9 cellular contexts compared by ENCODE assay signal in the genomic region with DNA sequence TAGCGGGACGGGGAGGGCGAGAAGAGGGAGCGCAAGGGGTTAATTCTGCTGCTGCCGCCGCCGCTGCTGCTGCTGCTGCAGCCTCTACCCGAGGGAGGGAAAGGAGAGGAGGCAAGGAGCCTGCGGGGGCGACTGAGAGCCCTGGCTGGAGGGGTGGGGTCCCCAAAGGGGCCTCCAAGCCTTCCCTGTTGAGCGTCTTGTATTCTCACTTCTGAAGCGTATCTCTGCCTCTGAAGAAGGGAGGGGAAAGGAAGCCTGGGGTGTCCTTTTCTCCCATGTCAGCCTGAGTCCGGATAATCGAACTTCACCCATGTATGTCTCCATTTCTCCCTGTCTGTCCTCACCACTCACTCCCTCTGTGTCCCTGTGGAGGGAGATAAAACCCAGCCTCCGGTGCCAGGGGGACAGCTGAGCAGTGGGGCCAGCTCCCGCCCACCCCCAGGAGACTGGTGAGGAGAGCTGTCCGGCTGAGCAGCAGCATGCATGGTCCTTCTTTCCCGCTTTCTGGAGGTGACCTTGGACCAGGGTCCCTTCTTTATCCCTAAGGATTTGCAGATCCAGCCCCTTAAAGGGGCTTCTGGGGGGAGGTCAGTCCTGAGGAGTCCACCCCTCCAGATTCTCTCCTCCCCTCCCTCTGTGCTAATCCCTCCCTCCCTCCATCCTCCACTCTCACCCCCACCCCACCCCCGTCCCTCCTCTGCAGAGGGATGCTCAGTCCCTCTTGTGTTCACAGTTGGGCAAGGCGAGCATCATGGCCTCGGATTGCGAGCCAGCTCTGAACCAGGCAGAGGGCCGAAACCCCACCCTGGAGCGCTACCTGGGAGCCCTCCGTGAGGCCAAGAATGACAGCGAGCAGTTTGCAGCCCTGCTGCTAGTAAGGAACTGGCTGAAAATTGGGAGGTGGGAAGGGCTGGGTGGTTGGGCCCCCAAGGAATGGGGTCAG. TPM values are rescaled to one million over a fixed set of nuclear protein-coding genes. Genes with fewer than 3 reads are reported as not detected.
DNase-seq lines count a peak whose midpoint lies in the region; ATAC-seq and TF ChIP-seq lines count a peak whose summit lies in the region.
"Had no signal": no experiment of that assay in that cellular context is flagged by ENCODE, and none has a peak within 500 bp of the region (broad histone marks: within the 10 kb centered on the region; RNA-seq: fewer than 3 reads in every experiment).

No MANE protein-coding gene starts in this region.

- H3K9me3 ChIP-seq in BLaER1 (no peaks in the 10 kb centered on the region), iPS-18a (ENCODE audit: control insufficient read depth, low read depth, low read length) (no peaks in the 10 kb centered on the region)

- peak overlapping the region; percentile 91 for H3K27ac ChIP-seq in BLaER1
- no peak overlapping the region for H3K27ac ChIP-seq in iPS-18a (ENCODE audit: low read length)

- peaks cover 6% of the 10 kb centered on the region for H3K27me3 Mint-ChIP-seq in HFFc6 (ENCODE audit: insufficient read depth)
- H3K27me3 Mint-ChIP-seq in stimulated activated memory B cell treated with anti-CD40 and anti-IgM and Interleukin-4, amounts not matched to agents 10 μg/mL and 1 μg/mL and 100 μg/mL, for 72 hours = no peaks in the 10 kb centered on the region

- H3K4me3 ChIP-seq in BLaER1 = peak overlapping the region; percentile 91
- H3K4me3 ChIP-seq in iPS-18a (ENCODE audit: low read length) = peak overlapping the region; percentile 93

- no peak for DNase-seq in HFFc6
- DNase-seq in activated naive CD4-positive, alpha-beta T cell treated with anti-CD3 and anti-CD28 coated beads, Interleukin-2, amount 50 U/mL, for 16 hours = peak; percentile 40
- no peak for DNase-seq in kidney glomerular epithelial cell (lab: John Stamatoyannopoulos, UW)
- DNase-seq in OCI-M1 (lab: John Stamatoyannopoulos, UW) = no peak
- DNase-seq in SKM-1 (lab: John Stamatoyannopoulos, UW; ENCODE audit: unreplicated experiment) = no peak

- no peak for TF ChIP-seq CTCF in HFFc6 (IDR thresholded peaks at IDR 0.05)

- H3K36me3 ChIP-seq in BLaER1 (peaks cover 39% of the 10 kb centered on the region), iPS-18a (ENCODE audit: control insufficient read depth, low read depth, low read length) (peaks cover 30% of the 10 kb centered on the region)

- no peaks in the 10 kb centered on the region for H3K9me3 Mint-ChIP-seq in HFFc6
- no peaks in the 10 kb centered on the region for H3K9me3 Mint-ChIP-seq in stimulated activated memory B cell treated with anti-CD40 and anti-IgM and Interleukin-4, amounts not matched to agents 10 μg/mL and 1 μg/mL and 100 μg/mL, for 72 hours

- H3K4me1 Mint-ChIP-seq in HFFc6 (ENCODE audit: low read depth) = peaks cover 56% of the 10 kb centered on the region
- H3K4me1 Mint-ChIP-seq in stimulated activated memory B cell treated with anti-CD40 and anti-IgM and Interleukin-4, amounts not matched to agents 10 μg/mL and 1 μg/mL and 100 μg/mL, for 72 hours = peaks cover 59% of the 10 kb centered on the region

- H3K27me3 ChIP-seq in BLaER1 = no peaks in the 10 kb centered on the region
- no peaks in the 10 kb centered on the region for H3K27me3 ChIP-seq in iPS-18a (ENCODE audit: control insufficient read depth, insufficient read depth, low read length)

- peaks cover 6% of the 10 kb centered on the region for H3K36me3 Mint-ChIP-seq in HFFc6 (ENCODE audit: low read depth)
- H3K36me3 Mint-ChIP-seq in stimulated activated memory B cell treated with anti-CD40 and anti-IgM and Interleukin-4, amounts not matched to agents 10 μg/mL and 1 μg/mL and 100 μg/mL, for 72 hours = peaks cover under 1% of the 10 kb centered on the region

- no peak for ATAC-seq in stimulated activated memory B cell treated with anti-CD40 and anti-IgM and Interleukin-4, amounts not matched to agents 10 μg/mL and 1 μg/mL and 100 μg/mL, for 72 hours

- peak overlapping the region; percentile 95 for H3K4me3 Mint-ChIP-seq in HFFc6
- peak overlapping the region; percentile 99 for H3K4me3 Mint-ChIP-seq in stimulated activated memory B cell treated with anti-CD40 and anti-IgM and Interleukin-4, amounts not matched to agents 10 μg/mL and 1 μg/mL and 100 μg/mL, for 72 hours

- H3K4me1 ChIP-seq in BLaER1 = peaks cover 61% of the 10 kb centered on the region
- peaks cover 30% of the 10 kb centered on the region for H3K4me1 ChIP-seq in iPS-18a (ENCODE audit: control insufficient read depth, low read depth, low read length)

- H3K4me2 ChIP-seq in BLaER1 = peak overlapping the region; percentile 89

- peak overlapping the region; percentile 89 for H3K27ac Mint-ChIP-seq in HFFc6
- H3K27ac Mint-ChIP-seq in stimulated activated memory B cell treated with anti-CD40 and anti-IgM and Interleukin-4, amounts not matched to agents 10 μg/mL and 1 μg/mL and 100 μg/mL, for 72 hours = peak overlapping the region; percentile 100

- peaks cover 36% of the 10 kb centered on the region for H4K20me1 ChIP-seq in BLaER1

- H3K9ac ChIP-seq in BLaER1 (peak overlapping the region; percentile 91), iPS-18a (ENCODE audit: low read length) (peak overlapping the region; percentile 86)

RNA-seq across cellular contexts. Expression of gene NCDN, which starts 1.0 kb away (rescaled TPM):
- 10 to 100 TPM; 43.4 to 63.2 (median 49.0) TPM for total RNA-seq in HFFc6 (2021; fragmentation: NEBNext Ultra II Directional; extraction: Animal tissue kit (Norgen Biotek cat#: 25700))

RNA-seq across cellular contexts. Expression of gene KIAA0319L, which starts 1.4 kb away (rescaled TPM):
- total RNA-seq in HFFc6 (2021; fragmentation: NEBNext Ultra II Directional; extraction: Animal tissue kit (Norgen Biotek cat#: 25700)) = 10 to 100 TPM; 30.5 to 39.0 (median 31.8) TPM

RNA-seq across cellular contexts. Expression of gene TFAP2E, which starts 14.5 kb away (rescaled TPM):
- total RNA-seq in HFFc6 (2021; fragmentation: NEBNext Ultra II Directional; extraction: Animal tissue kit (Norgen Biotek cat#: 25700)) = under 1 TPM; 0.11 to 0.21 (median 0.13) TPM
- total RNA-seq: M059J had no signal
